In the genomic region with DNA sequence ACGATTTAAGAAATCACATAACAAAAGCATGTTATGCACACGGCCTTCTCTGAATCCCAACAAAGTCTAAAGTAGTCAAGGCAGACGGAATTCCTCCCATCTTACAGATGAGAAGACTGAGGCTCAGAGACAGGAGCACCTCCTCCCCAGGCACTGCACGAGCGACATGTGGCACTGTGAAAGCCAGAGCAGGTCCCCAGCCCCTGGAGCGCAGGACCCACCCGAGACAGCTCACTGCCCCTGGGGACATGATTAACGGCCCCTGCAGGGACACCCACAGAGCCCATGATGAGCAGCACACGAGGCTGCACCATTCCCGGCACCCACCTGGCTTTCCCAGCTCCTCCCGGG, we compare ENCODE assay signal across 13 cellular contexts. TPM values are rescaled to one million over a fixed set of nuclear protein-coding genes. Genes with fewer than 3 reads are reported as not detected.
DNase-seq lines count a peak whose midpoint lies in the region; ATAC-seq, FAIRE-seq and TF ChIP-seq lines count a peak whose summit lies in the region.
"Had no signal": no experiment of that assay in that cellular context is flagged by ENCODE, and none has a peak within 500 bp of the region (broad histone marks: within the 10 kb centered on the region; RNA-seq: fewer than 3 reads in every experiment).

No MANE protein-coding gene starts in this region.

- H3K4me1 ChIP-seq in GM23338 (ENCODE audit: insufficient read depth) (peaks cover 13% of the 10 kb centered on the region), H1 (replicated peaks in 1 of 4; ENCODE audit: control insufficient read depth in 3 of 4, insufficient read depth in 4 of 4, low read length in 3 of 4) (peaks cover 0 to 12% (median 4%) of the 10 kb centered on the region in 4 experiments; a peak in 5 of 7 replicates), mesenchymal stem cell (ENCODE audit: control insufficient read depth, insufficient read depth, low read depth, low read length) (peaks cover 10% of the 10 kb centered on the region)
- no peaks in the 10 kb centered on the region for H3K4me1 ChIP-seq in effector memory CD4-positive, alpha-beta T cell (ENCODE audit: control insufficient read depth, insufficient read depth, low read length, poor library complexity, severe bottlenecking)

- no peak overlapping the region for H4K5ac ChIP-seq in H1 (ENCODE audit: insufficient read length, low read depth, low read length)

- no peaks in the 10 kb centered on the region; the same call in none of the 2 replicates for H4K20me1 ChIP-seq in GM23338 (replicated peaks; ENCODE audit: insufficient read depth)
- peaks cover 3 to 5% of the 10 kb centered on the region in 2 experiments for H4K20me1 ChIP-seq in H1 (replicated peaks in 1 of 2; ENCODE audit: control insufficient read depth in 1 of 2, insufficient read depth in 2 of 2, low read length in 2 of 2)

- H2BK12ac ChIP-seq in H1 (ENCODE audit: low read depth, low read length): no peak overlapping the region
- H2BK12ac ChIP-seq in mesenchymal stem cell (ENCODE audit: low read length in 2 of 2): no peak overlapping the region

- TF ChIP-seq POLR2A in H1 (IDR thresholded peaks at IDR 0.05; ENCODE audit: control extremely low read depth in 1 of 2, low read depth in 2 of 2, low read length in 2 of 2): no peak
- TF ChIP-seq POLR2A in erythroblast (IDR thresholded peaks at IDR 0.05; ENCODE audit: low read length): no peak

- 96% methylated on average over 11 of the region's 11 CpGs; no CpG with 5 or more reads in 1 of the 2 experiments for WGBS in H1 (ENCODE audit: extremely low coverage in 1 of 2, insufficient coverage in 1 of 2, insufficient read length in 1 of 2, insufficient replicate concordance in 2 of 2, low coverage in 1 of 2, low lambda C conversion rate in 2 of 2, missing lambda C conversion rate in 1 of 2), 2 experiments
- WGBS in mesenchymal stem cell: 95% methylated on average over 11 of the region's 11 CpGs

- H3K27ac ChIP-seq in GM23338 (ENCODE audit: low read depth) (no peak overlapping the region), H1 (ENCODE audit: low read depth, low read length) (no peak overlapping the region; the same call in 1 of the 2 replicates), mesenchymal stem cell (ENCODE audit: low read length, poor library complexity, severe bottlenecking) (no peak overlapping the region)
- no peak overlapping the region for H3K27ac ChIP-seq in effector memory CD4-positive, alpha-beta T cell (ENCODE audit: insufficient read depth, low read length, poor library complexity, severe bottlenecking)
- H3K27ac ChIP-seq: BLaER1 treated with 17β-estradiol and CSF1 and Interleukin-3, amounts not matched to agents 10 nM and 100 nM had no signal

- peak overlapping the region; percentile 49 for H3K27ac Mint-ChIP-seq in GM23338
- H3K27ac Mint-ChIP-seq: CD4-positive, alpha-beta T cell had no signal

- H3K4me3 ChIP-seq in GM23338: no peak overlapping the region
- H3K4me3 ChIP-seq in H1 (ENCODE audit: extremely low read depth in 1 of 4, insufficient read depth in 2 of 4, low read depth in 3 of 4, low read length in 4 of 4): no peak overlapping the region
- no peak overlapping the region for H3K4me3 ChIP-seq in mesenchymal stem cell (ENCODE audit: insufficient read depth in 1 of 2, low read depth in 1 of 2, low read length in 2 of 2)
- no peak overlapping the region for H3K4me3 ChIP-seq in effector memory CD4-positive, alpha-beta T cell (ENCODE audit: insufficient read depth, low read depth, low read length, poor library complexity, severe bottlenecking)
- H3K4me3 ChIP-seq: BLaER1 treated with 17β-estradiol and CSF1 and Interleukin-3, amounts not matched to agents 10 nM and 100 nM had no signal

- H3K14ac ChIP-seq in H1 (ENCODE audit: insufficient read length): no peak overlapping the region
- H3K14ac ChIP-seq in mesenchymal stem cell (ENCODE audit: low read length in 2 of 2): no peak overlapping the region

- no peak overlapping the region for H2BK20ac ChIP-seq in H1 (ENCODE audit: low read length)

- no peak overlapping the region for H3K4me3 Mint-ChIP-seq in GM23338
- H3K4me3 Mint-ChIP-seq: CD4-positive, alpha-beta T cell had no signal

- H2AK5ac ChIP-seq in H1 (ENCODE audit: low read depth, low read length): no peak overlapping the region
- no peak overlapping the region for H2AK5ac ChIP-seq in mesenchymal stem cell (ENCODE audit: low read length, severe bottlenecking)

- peaks cover 12% of the 10 kb centered on the region; the same call in 2 of the 3 replicates for H3K36me3 Mint-ChIP-seq in GM23338 (ENCODE audit: low read depth)

- FAIRE-seq in H1 (lab: Jason Lieb, UNC): no peak

- H4K8ac ChIP-seq in H1 (ENCODE audit: extremely low read depth, insufficient read depth, low read length) (peak overlapping the region; percentile 53; the same call in 1 of the 2 replicates), mesenchymal stem cell (ENCODE audit: low read length) (no peak overlapping the region)

- H2BK120ac ChIP-seq in H1 (replicated peaks; ENCODE audit: low read depth, low read length) (no peak overlapping the region), mesenchymal stem cell (ENCODE audit: low read depth, low read length) (no peak overlapping the region)

- H3K4me2 ChIP-seq in GM23338 (no peak overlapping the region), H1 (ENCODE audit: insufficient read depth in 1 of 2, low read depth in 2 of 2, low read length in 2 of 2) (no peak overlapping the region), mesenchymal stem cell (ENCODE audit: low read length, poor library complexity, severe bottlenecking) (no peak overlapping the region)
- H3K4me2 ChIP-seq: BLaER1 treated with 17β-estradiol and CSF1 and Interleukin-3, amounts not matched to agents 10 nM and 100 nM had no signal

- H3K79me1 ChIP-seq in H1 (ENCODE audit: low read depth, low read length) (peaks cover 10% of the 10 kb centered on the region; the same call in 1 of the 2 replicates), mesenchymal stem cell (replicated peaks; ENCODE audit: low read length, poor library complexity, severe bottlenecking) (peaks cover 66% of the 10 kb centered on the region)

- TF ChIP-seq EP300 in H1 (IDR thresholded peaks at IDR 0.05; ENCODE audit: borderline replicate concordance in 1 of 2, low read depth in 2 of 2, low read length in 2 of 2): no peak

- H2AFZ ChIP-seq in GM23338: no peak overlapping the region
- no peak overlapping the region for H2AFZ ChIP-seq in H1 (ENCODE audit: low read length)
- no peak overlapping the region for H2AFZ ChIP-seq in mesenchymal stem cell (ENCODE audit: low read depth, low read length)

- intact Hi-C loops in sciatic nerve (cut with DNase I): no loop called here

- TF ChIP-seq RAD21 in H1 (IDR thresholded peaks at IDR 0.05 in 1 of 2, conservative IDR thresholded peaks at IDR 0.05 in 1 of 2; ENCODE audit: low read depth in 2 of 2, low read length in 2 of 2): no peak

- no peak for DNase-seq in GM23338 (ENCODE audit: low spot score)
- no peak for DNase-seq in H1 (ENCODE audit: low read depth in 1 of 2, low spot score in 2 of 2)
- DNase-seq in mesenchymal stem cell: no peak
- DNase-seq in sciatic nerve (ENCODE audit: low spot score): no peak
- DNase-seq in erythroblast (lab: John Stamatoyannopoulos, UW): no peak
- DNase-seq in stimulated activated CD4-positive, alpha-beta T cell treated with anti-CD3 and anti-CD28 coated beads, Interleukin-2, amount 100 ng/mL, for 48 hours: no peak
- DNase-seq in effector memory CD4-positive, alpha-beta T cell: no peak
- DNase-seq: ACHN; Calu3; CD4-positive, alpha-beta T cell; DMS 273 treated with DMSO at 0.1 percent for 48 hours had no signal

- H3K56ac ChIP-seq in H1 (replicated peaks; ENCODE audit: insufficient read length, low read depth, low read length): no peak overlapping the region

- H2BK15ac ChIP-seq in H1 (ENCODE audit: low read length) (no peak overlapping the region), mesenchymal stem cell (ENCODE audit: low read depth, poor library complexity, severe bottlenecking) (peak overlapping the region; percentile 15)

- H3K9me3 Mint-ChIP-seq in GM23338: no peaks in the 10 kb centered on the region
- H3K9me3 Mint-ChIP-seq: CD4-positive, alpha-beta T cell had no signal

- TF ChIP-seq CTCF in GM23338 (conservative IDR thresholded peaks at IDR 0.05; ENCODE audit: low read depth in 2 of 2) (no peak), H1 (IDR thresholded peaks at IDR 0.05; ENCODE audit: control extremely low read depth in 1 of 3, insufficient read depth in 1 of 3, low read depth in 1 of 3, low read length in 3 of 3) (no peak)

- H3K23me2 ChIP-seq in H1 (ENCODE audit: low read depth, low read length): no peaks in the 10 kb centered on the region

- H3K27me3 ChIP-seq in GM23338 (ENCODE audit: insufficient read depth): no peaks in the 10 kb centered on the region
- no peaks in the 10 kb centered on the region for H3K27me3 ChIP-seq in H1 (replicated peaks in 1 of 4; ENCODE audit: control insufficient read depth in 3 of 4, extremely low read depth in 1 of 4, insufficient read depth in 3 of 4, low read length in 3 of 4)
- H3K27me3 ChIP-seq in mesenchymal stem cell (ENCODE audit: control insufficient read depth in 1 of 2, insufficient read depth in 1 of 2, low read length in 2 of 2): no peaks in the 10 kb centered on the region
- no peaks in the 10 kb centered on the region for H3K27me3 ChIP-seq in effector memory CD4-positive, alpha-beta T cell (replicated peaks; ENCODE audit: control insufficient read depth, insufficient read depth, low read length, poor library complexity, severe bottlenecking)
- H3K27me3 ChIP-seq: BLaER1 treated with 17β-estradiol and CSF1 and Interleukin-3, amounts not matched to agents 10 nM and 100 nM had no signal

- H2BK5ac ChIP-seq in H1 (ENCODE audit: low read depth, low read length) (no peak overlapping the region), mesenchymal stem cell (ENCODE audit: low read depth, low read length, poor library complexity, severe bottlenecking) (no peak overlapping the region)

- no peaks in the 10 kb centered on the region for H3F3A ChIP-seq in GM23338 (replicated peaks; ENCODE audit: low read depth)

- H3K4ac ChIP-seq in H1 (replicated peaks; ENCODE audit: insufficient read length, low read depth, low read length) (no peak overlapping the region), mesenchymal stem cell (ENCODE audit: low read depth in 1 of 2, low read length in 2 of 2) (no peak overlapping the region)

- peaks cover 37% of the 10 kb centered on the region for H3K4me1 Mint-ChIP-seq in GM23338

- no peaks in the 10 kb centered on the region for H3K9me2 ChIP-seq in GM23338 (ENCODE audit: insufficient read depth)

- H3K23ac ChIP-seq in H1 (ENCODE audit: insufficient read length) (no peak overlapping the region), mesenchymal stem cell (ENCODE audit: low read length in 2 of 2) (no peak overlapping the region)

- ATAC-seq in GM23338 (no peak), sciatic nerve (peak; percentile 13), HG02852 (IDR thresholded peaks at IDR 0.05; ENCODE audit: unreplicated experiment) (no peak)

- CTCF ChIA-PET in H1 (lab: Charles Lee; ENCODE audit: partially characterized antibody): interaction anchor here (0.9 kb wide), 1 partner anchor 102 kb away, joined by 3 read pairs; no protein-coding TSS in a partner anchor

- POLR2A ChIA-PET in H1 (lab: Charles Lee; ENCODE audit: partially characterized antibody): no interaction called here

- H3K9me3 ChIP-seq in H1 (ENCODE audit: insufficient read depth in 2 of 2, low read depth in 1 of 2, low read length in 1 of 2) (no peaks in the 10 kb centered on the region; a peak in 1 of 4 replicates), mesenchymal stem cell (ENCODE audit: control insufficient read depth, low read length) (no peaks in the 10 kb centered on the region)
- no peaks in the 10 kb centered on the region for H3K9me3 ChIP-seq in effector memory CD4-positive, alpha-beta T cell (ENCODE audit: control insufficient read depth, low read length)
- H3K9me3 ChIP-seq: BLaER1 treated with 17β-estradiol and CSF1 and Interleukin-3, amounts not matched to agents 10 nM and 100 nM had no signal

- peak overlapping the region; percentile 37 for H4K91ac ChIP-seq in H1 (replicated peaks; ENCODE audit: insufficient read length, low read length)
- no peak overlapping the region for H4K91ac ChIP-seq in mesenchymal stem cell (ENCODE audit: low read length)

- H3K36me3 ChIP-seq in GM23338 (ENCODE audit: insufficient read depth) (no peaks in the 10 kb centered on the region), H1 (ENCODE audit: control insufficient read depth in 2 of 4, insufficient read depth in 4 of 4, low read length in 3 of 4) (no peaks in the 10 kb centered on the region), mesenchymal stem cell (ENCODE audit: control insufficient read depth in 1 of 2, insufficient read depth in 2 of 2, low read depth in 1 of 2, low read length in 2 of 2) (peaks cover 6 to 54% of the 10 kb centered on the region in 2 experiments)
- peaks cover 3% of the 10 kb centered on the region for H3K36me3 ChIP-seq in effector memory CD4-positive, alpha-beta T cell (ENCODE audit: control insufficient read depth, insufficient read depth, low read length)

- H3K27me3 Mint-ChIP-seq in GM23338 (ENCODE audit: insufficient read depth, low read depth, poor library complexity): peaks cover 4% of the 10 kb centered on the region
- H3K27me3 Mint-ChIP-seq: CD4-positive, alpha-beta T cell had no signal

- no peak overlapping the region for H3K18ac ChIP-seq in H1 (ENCODE audit: extremely low read depth, low read length)
- no peak overlapping the region for H3K18ac ChIP-seq in mesenchymal stem cell (ENCODE audit: low read depth in 1 of 2, low read length in 2 of 2)

- H3K79me2 ChIP-seq in GM23338 (replicated peaks; ENCODE audit: insufficient read depth) (0 out of 2 replicates have a peak, but pooled peaks cover 3% of the 10 kb centered on the region), H1 (ENCODE audit: control insufficient read depth in 1 of 2, insufficient read depth in 2 of 2, low read length in 2 of 2) (no peaks in the 10 kb centered on the region; a peak in 1 of 4 replicates)

- H3K9ac ChIP-seq in H1 (replicated peaks in 1 of 4; ENCODE audit: extremely low read depth in 1 of 4, low read depth in 3 of 4, low read length in 3 of 4): no peak overlapping the region
- H3K9ac ChIP-seq in mesenchymal stem cell (ENCODE audit: low read length): no peak overlapping the region
- H3K9ac ChIP-seq: BLaER1 treated with 17β-estradiol and CSF1 and Interleukin-3, amounts not matched to agents 10 nM and 100 nM had no signal

RNA-seq across cellular contexts. Expression of gene EIPR1, which starts 53.6 kb away (rescaled TPM):
- 40.5 and 46.3 TPM in 2 replicates for total RNA-seq in GM23338 (2014; rRNA removed; shearing (Covaris generic))
- polyA plus RNA-seq in GM23338 (2016; fragmentation: Nextera tagmentation; extraction: Ambion mirVana) (17.0 and 17.4 TPM in 2 replicates), H1 (2011; rRNA removed) (54.5 and 56.4 TPM in 2 replicates)
- total RNA-seq in H1 (2021; fragmentation: NEBNext Ultra II Directional; extraction: Animal tissue kit (Norgen Biotek cat#: 25700)): 26.2 and 26.3 TPM in 2 replicates
- 53.6 TPM for polyA plus RNA-seq in H1 (2011; cell fraction: cytosol; rRNA removed)
- polyA plus RNA-seq in H1 (2011; cell fraction: nucleus; rRNA removed): 46.2 TPM
- polyA plus RNA-seq in H1 (2012, experiment 1 of 2): 25.9 to 34.4 TPM (median 31.9 TPM) in 4 replicates
- 44.6 TPM for polyA plus RNA-seq in H1 (2012, experiment 2 of 2)
- 15.3 TPM for polyA plus RNA-seq in H1 (2013, experiment 1 of 2)
- 16.9 TPM for polyA plus RNA-seq in H1 (2013, experiment 2 of 2)
- polyA minus RNA-seq in H1 (2011; rRNA and poly(A)+ RNA removed): 29.0 and 31.9 TPM in 2 replicates
- 29.1 TPM for polyA minus RNA-seq in H1 (2011; cell fraction: cytosol; rRNA and poly(A)+ RNA removed)
- polyA minus RNA-seq in H1 (2011; cell fraction: nucleus; rRNA and poly(A)+ RNA removed): 45.9 TPM
- 17.5 TPM for polyA plus RNA-seq in mesenchymal stem cell (2013, experiment 1 of 2)
- 16.9 TPM for polyA plus RNA-seq in mesenchymal stem cell (2013, experiment 2 of 2)
- 14.7 TPM for total RNA-seq in sciatic nerve

RNA-seq across cellular contexts. Expression of gene TRAPPC12, which starts 55.5 kb away (rescaled TPM):
- total RNA-seq in GM23338 (2014; rRNA removed; shearing (Covaris generic)): 50.8 and 57.7 TPM in 2 replicates
- polyA plus RNA-seq in GM23338 (2016; fragmentation: Nextera tagmentation; extraction: Ambion mirVana) (48.9 and 54.9 TPM in 2 replicates), H1 (2011; rRNA removed) (35.0 and 48.3 TPM in 2 replicates)
- 67.3 and 71.8 TPM in 2 replicates for total RNA-seq in H1 (2021; fragmentation: NEBNext Ultra II Directional; extraction: Animal tissue kit (Norgen Biotek cat#: 25700))
- 33.9 TPM for polyA plus RNA-seq in H1 (2011; cell fraction: cytosol; rRNA removed)
- polyA plus RNA-seq in H1 (2011; cell fraction: nucleus; rRNA removed): 123 TPM
- 58.8 to 70.1 TPM (median 66.0 TPM) in 4 replicates for polyA plus RNA-seq in H1 (2012, experiment 1 of 2)
- polyA plus RNA-seq in H1 (2012, experiment 2 of 2): 54.3 TPM
- polyA plus RNA-seq in H1 (2013, experiment 1 of 2): 40.8 TPM
- polyA plus RNA-seq in H1 (2013, experiment 2 of 2): 42.4 TPM
- 59.8 and 68.9 TPM in 2 replicates for polyA minus RNA-seq in H1 (2011; rRNA and poly(A)+ RNA removed)
- 60.5 TPM for polyA minus RNA-seq in H1 (2011; cell fraction: cytosol; rRNA and poly(A)+ RNA removed)
- 96.0 TPM for polyA minus RNA-seq in H1 (2011; cell fraction: nucleus; rRNA and poly(A)+ RNA removed)
- polyA plus RNA-seq in mesenchymal stem cell (2013, experiment 1 of 2): 44.7 TPM
- 46.6 TPM for polyA plus RNA-seq in mesenchymal stem cell (2013, experiment 2 of 2)
- total RNA-seq in sciatic nerve: 139 TPM
